ENCODE assay signal across 21 cellular contexts in the genomic region with DNA sequence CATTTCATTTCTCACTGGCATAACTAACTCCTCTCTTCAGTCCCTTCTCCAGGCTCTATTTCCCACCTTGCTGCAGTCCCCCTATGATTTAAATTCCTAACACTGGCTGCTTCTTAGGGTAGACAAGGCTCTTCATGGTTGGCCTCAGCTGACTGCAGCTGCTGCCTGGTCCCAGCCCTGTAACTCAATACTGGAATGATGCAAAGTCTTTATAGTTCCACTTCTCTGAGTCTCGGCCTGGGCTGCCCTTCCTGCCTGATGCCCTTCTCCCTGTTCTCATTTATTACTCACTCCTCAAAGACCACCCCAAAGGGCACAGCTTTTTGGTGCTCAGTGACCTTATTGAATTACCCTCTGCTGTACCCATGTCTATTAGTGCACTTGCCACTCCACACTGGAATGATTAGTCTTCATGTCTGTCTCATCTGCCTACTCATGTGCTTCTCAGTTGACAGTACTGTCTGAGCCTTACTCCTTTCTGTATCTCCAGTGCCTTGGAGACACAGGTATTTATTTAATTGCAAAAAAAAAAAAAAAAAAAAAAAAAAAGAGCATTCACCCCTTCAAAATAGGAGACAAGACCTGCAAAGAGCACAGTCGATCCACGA.
A peak's percentile ranks its signal among the peaks of the same experiment; 100 is the strongest.
DNase-seq lines count a peak whose midpoint lies in the region; ATAC-seq, FAIRE-seq and TF ChIP-seq lines count a peak whose summit lies in the region.
"Had no signal": no experiment of that assay in that cellular context is flagged by ENCODE, and none has a peak within 500 bp of the region (broad histone marks: within the 10 kb centered on the region; RNA-seq: fewer than 3 reads in every experiment).

No MANE protein-coding gene starts in this region.

- H3K36me3 ChIP-seq in kidney epithelial cell (ENCODE audit: control insufficient read depth, insufficient read depth, low read length) (no peaks in the 10 kb centered on the region), psoas muscle (ENCODE audit: insufficient read depth in 1 of 2, low read depth in 1 of 2) (no peaks in the 10 kb centered on the region)
- H3K36me3 ChIP-seq: ovary, right lobe of liver, stomach, tibial artery had no signal

- no peaks in the 10 kb centered on the region for H3K9me3 ChIP-seq in psoas muscle
- H3K9me3 ChIP-seq: ovary, right lobe of liver, stomach, tibial artery had no signal

- peaks cover 10% of the 10 kb centered on the region for H3K4me1 ChIP-seq in psoas muscle
- H3K4me1 ChIP-seq: right lobe of liver had no signal

- peak; percentile 13 for FAIRE-seq in G401.6 (lab: Jason Lieb, UNC)
- FAIRE-seq: bronchial epithelial cell, endometrium, kidney had no signal

- no peaks in the 10 kb centered on the region for H3K27me3 ChIP-seq in kidney epithelial cell (ENCODE audit: control insufficient read depth, insufficient read depth, low read length)
- no peaks in the 10 kb centered on the region for H3K27me3 ChIP-seq in psoas muscle (ENCODE audit: insufficient read depth in 3 of 3, low read length in 2 of 3)
- H3K27me3 ChIP-seq: ovary, right lobe of liver, stomach, tibial artery had no signal

- 64 to 75% (median 72%) methylated on average over 3 of the region's 3 CpGs for WGBS in psoas muscle, 3 donors

- no peak overlapping the region for H3K27ac ChIP-seq in psoas muscle
- H3K27ac ChIP-seq: ovary, right lobe of liver, stomach, tibial artery had no signal

- TF ChIP-seq CTCF in kidney epithelial cell (IDR thresholded peaks at IDR 0.05; ENCODE audit: insufficient read depth, low read length, poor library complexity, severe bottlenecking) (no peak), psoas muscle (IDR thresholded peaks at IDR 0.05) (no peak)

- H3K4me3 ChIP-seq in kidney epithelial cell (ENCODE audit: low read depth, low read length) (no peak overlapping the region), psoas muscle (no peak overlapping the region)
- H3K4me3 ChIP-seq: ovary, right lobe of liver, stomach, tibial artery had no signal

- intact Hi-C loops in psoas muscle (cut with DNase I), result loop anchor here in 1 of 2 donors (5.0 kb wide), 1 partner anchor 42 kb away; no protein-coding TSS in a partner anchor

- DNase-seq in NCI-H526 treated with DMSO at 0.1 percent for 48 hours (lab: John Stamatoyannopoulos, UW) (peak; percentile 62), kidney epithelial cell (ENCODE audit: low read depth) (peak; percentile 9), psoas muscle (no peak), NCI-H345 (lab: John Stamatoyannopoulos, UW) (no peak), retina (no peak)
- DNase-seq in activated CD4-positive, alpha-beta T cell treated with anti-CD3 and anti-CD28 coated beads for 48 hours, result no peak
- DNase-seq: activated CD4-positive, alpha-beta T cell treated with anti-CD3 and anti-CD28 coated beads, Interleukin-2, amount 10 ng/mL, durations not matched to agents 24 days and 14 days; activated naive CD4-positive, alpha-beta T cell treated with anti-CD3 and anti-CD28 coated beads for 36 hours; activated T-cell treated with anti-CD3 and anti-CD28 coated beads, Interleukin-2, amount 50 U/mL, for 48 hours; cortex of kidney; kidney; ovary; right lobe of liver; RPMI8226; stomach; tibial artery had no signal

- peak; percentile 88 to 94 (median 91) for ATAC-seq in psoas muscle
- ATAC-seq in GM21515 (IDR thresholded peaks at IDR 0.05; ENCODE audit: unreplicated experiment), result no peak
- ATAC-seq: HCT116, right lobe of liver had no signal

Comparison
In these comparisons a context has a peak if more than half of its experiments do, and no peak if none do; other contexts are left out.
1. DNase-seq: peak in NCI-H526 treated with DMSO at 0.1 percent for 48 hours (single experiment) and kidney epithelial cell (single experiment); none in psoas muscle (0 of 2), NCI-H345 (single experiment), retina (single experiment) and activated CD4-positive, alpha-beta T cell treated with anti-CD3 and anti-CD28 coated beads for 48 hours (single experiment).